ENCODE assay signal across 8 cellular contexts in the genomic region with DNA sequence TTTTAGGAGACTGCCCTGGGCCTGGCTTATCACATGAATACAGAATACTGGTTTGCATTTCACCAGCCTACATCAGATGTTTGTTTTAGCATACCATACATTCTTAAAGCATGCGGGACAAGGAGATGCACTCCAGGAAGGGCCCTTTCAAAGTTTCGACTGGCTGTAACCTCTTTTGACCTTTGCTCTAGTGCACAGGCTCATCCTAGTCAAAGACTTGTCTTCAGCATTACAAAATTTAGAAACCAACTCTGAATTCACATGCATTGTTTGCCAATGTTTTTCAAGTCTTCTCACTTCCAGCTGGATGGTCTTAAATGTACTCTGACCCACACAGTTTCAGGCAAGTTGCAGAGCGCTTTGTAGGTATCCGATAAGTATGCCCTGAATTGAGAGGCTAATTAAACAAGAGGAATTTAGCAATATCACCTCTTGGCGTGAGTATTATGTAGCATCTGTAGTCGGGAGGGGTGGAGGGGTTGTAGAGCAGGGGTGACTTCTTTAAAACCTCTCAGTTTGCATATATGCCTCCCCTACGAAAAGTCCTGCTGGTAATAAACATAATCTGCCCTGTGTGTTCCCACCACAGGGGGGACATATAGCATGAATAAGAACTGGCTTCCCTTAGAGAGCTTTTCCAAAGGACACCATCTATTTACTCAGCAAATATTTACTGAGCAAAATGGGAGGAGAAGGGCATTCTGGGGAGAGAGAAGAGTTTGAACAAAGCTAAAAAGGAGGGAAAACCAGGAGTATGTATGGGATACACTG. TPM values are rescaled to one million over a fixed set of nuclear protein-coding genes. Genes with fewer than 3 reads are reported as not detected.
DNase-seq lines count a peak whose midpoint lies in the region; ATAC-seq and TF ChIP-seq lines count a peak whose summit lies in the region.

No MANE protein-coding gene starts in this region.

- H3K36me3 ChIP-seq in cardiac muscle cell: no peaks in the 10 kb centered on the region
- no peaks in the 10 kb centered on the region for H3K36me3 ChIP-seq in right atrium auricular region
- no peaks in the 10 kb centered on the region for H3K36me3 ChIP-seq in iPS-18a (ENCODE audit: control insufficient read depth, low read depth, low read length)
- no peaks in the 10 kb centered on the region for H3K36me3 ChIP-seq in effector memory CD4-positive, alpha-beta T cell (ENCODE audit: control insufficient read depth, insufficient read depth, low read length)

- no peaks in the 10 kb centered on the region for H3K27me3 ChIP-seq in cardiac muscle cell
- H3K27me3 ChIP-seq in right atrium auricular region: no peaks in the 10 kb centered on the region
- H3K27me3 ChIP-seq in iPS-18a (ENCODE audit: control insufficient read depth, insufficient read depth, low read length): peaks cover 39% of the 10 kb centered on the region
- H3K27me3 ChIP-seq in effector memory CD4-positive, alpha-beta T cell (replicated peaks; ENCODE audit: control insufficient read depth, insufficient read depth, low read length, poor library complexity, severe bottlenecking): no peaks in the 10 kb centered on the region

- DNase-seq in cardiac muscle cell (ENCODE audit: low read depth in 1 of 2, low spot score in 1 of 2): peak; percentile 62 to 82
- no peak for DNase-seq in right atrium auricular region (ENCODE audit: low spot score)
- DNase-seq in SK-MEL-5 (ENCODE audit: low read depth, low spot score): peak; percentile 79
- DNase-seq in effector memory CD4-positive, alpha-beta T cell: no peak
- no peak for DNase-seq in effector CD8-positive, alpha-beta T cell (lab: John Stamatoyannopoulos, UW)
- DNase-seq in OCI-M1 (lab: John Stamatoyannopoulos, UW): no peak

- in situ Hi-C loops in SK-MEL-5 (cut with HindIII; ENCODE audit: low pct_unique_long_range_greater_than_20kb, low sequenced_read_pairs): no loop called here

- ATAC-seq in HG03342 (IDR thresholded peaks at IDR 0.05; ENCODE audit: unreplicated experiment): no peak

- no peak for TF ChIP-seq CTCF in cardiac muscle cell (IDR thresholded peaks at IDR 0.05; ENCODE audit: low read depth, low read length)
- TF ChIP-seq CTCF in right atrium auricular region (IDR thresholded peaks at IDR 0.05): no peak

- H3K27ac ChIP-seq in cardiac muscle cell (peak overlapping the region; percentile 93), right atrium auricular region (no peak overlapping the region), iPS-18a (ENCODE audit: low read length) (no peak overlapping the region)
- no peak overlapping the region for H3K27ac ChIP-seq in effector memory CD4-positive, alpha-beta T cell (ENCODE audit: insufficient read depth, low read length, poor library complexity, severe bottlenecking)

- H3K9ac ChIP-seq in iPS-18a (ENCODE audit: low read length): no peak overlapping the region

- no peak overlapping the region for H3K4me3 ChIP-seq in cardiac muscle cell
- no peak overlapping the region for H3K4me3 ChIP-seq in right atrium auricular region
- H3K4me3 ChIP-seq in iPS-18a (ENCODE audit: low read length): peak overlapping the region; percentile 39
- H3K4me3 ChIP-seq in effector memory CD4-positive, alpha-beta T cell (ENCODE audit: insufficient read depth, low read depth, low read length, poor library complexity, severe bottlenecking): no peak overlapping the region

- H3K4me1 ChIP-seq in cardiac muscle cell (ENCODE audit: low read depth) (peaks cover 18% of the 10 kb centered on the region), right atrium auricular region (peaks cover 0 to 9% of the 10 kb centered on the region in 2 donors), iPS-18a (ENCODE audit: control insufficient read depth, low read depth, low read length) (peaks cover 42% of the 10 kb centered on the region)
- H3K4me1 ChIP-seq in effector memory CD4-positive, alpha-beta T cell (ENCODE audit: control insufficient read depth, insufficient read depth, low read length, poor library complexity, severe bottlenecking): no peaks in the 10 kb centered on the region

- H3K9me3 ChIP-seq in cardiac muscle cell (ENCODE audit: low read depth) (no peaks in the 10 kb centered on the region), right atrium auricular region (no peaks in the 10 kb centered on the region), iPS-18a (ENCODE audit: control insufficient read depth, low read depth, low read length) (no peaks in the 10 kb centered on the region)
- no peaks in the 10 kb centered on the region for H3K9me3 ChIP-seq in effector memory CD4-positive, alpha-beta T cell (ENCODE audit: control insufficient read depth, low read length)

RNA-seq across cellular contexts. Expression of a gene that starts 24.4 kb away (rescaled TPM):
- 34.2 and 49.0 TPM in 2 replicates for total RNA-seq in cardiac muscle cell
- polyA plus RNA-seq in cardiac muscle cell: 82.7 and 106 TPM in 2 replicates
- 10 to 100 TPM; 28.7 to 36.9 TPM for total RNA-seq in right atrium auricular region
- 56.4 and 68.3 TPM in 2 replicates for total RNA-seq in SK-MEL-5 (2014; rRNA removed; shearing (Covaris generic))
- polyA plus RNA-seq in SK-MEL-5 (2015; cell fraction: cytosol; rRNA removed): 137 and 175 TPM in 2 replicates
- polyA plus RNA-seq in SK-MEL-5 (2015; cell fraction: nucleus; rRNA removed): 108 and 120 TPM in 2 replicates

RNA-seq across cellular contexts. Expression of a gene that starts 49.5 kb away (rescaled TPM):
- total RNA-seq in cardiac muscle cell (5.0 and 5.7 TPM in 2 replicates), right atrium auricular region (10 to 100 TPM; 31.4 to 48.4 TPM)
- polyA plus RNA-seq in cardiac muscle cell: 4.9 and 6.6 TPM in 2 replicates
- total RNA-seq in SK-MEL-5 (2014; rRNA removed; shearing (Covaris generic)): 3.2 and 4.0 TPM in 2 replicates
- polyA plus RNA-seq in SK-MEL-5 (2015; cell fraction: cytosol; rRNA removed): 11.9 and 14.3 TPM in 2 replicates
- 8.0 and 9.7 TPM in 2 replicates for polyA plus RNA-seq in SK-MEL-5 (2015; cell fraction: nucleus; rRNA removed)

Comparison
In these comparisons a context has a peak if more than half of its experiments do, and no peak if none do; other contexts are left out.
1. DNase-seq: peak in cardiac muscle cell (2 of 2) and SK-MEL-5 (single experiment); none in right atrium auricular region (single experiment), effector memory CD4-positive, alpha-beta T cell (0 of 3), effector CD8-positive, alpha-beta T cell (single experiment) and OCI-M1 (single experiment).